ENCODE assay signal across 28 cellular contexts in the genomic region with DNA sequence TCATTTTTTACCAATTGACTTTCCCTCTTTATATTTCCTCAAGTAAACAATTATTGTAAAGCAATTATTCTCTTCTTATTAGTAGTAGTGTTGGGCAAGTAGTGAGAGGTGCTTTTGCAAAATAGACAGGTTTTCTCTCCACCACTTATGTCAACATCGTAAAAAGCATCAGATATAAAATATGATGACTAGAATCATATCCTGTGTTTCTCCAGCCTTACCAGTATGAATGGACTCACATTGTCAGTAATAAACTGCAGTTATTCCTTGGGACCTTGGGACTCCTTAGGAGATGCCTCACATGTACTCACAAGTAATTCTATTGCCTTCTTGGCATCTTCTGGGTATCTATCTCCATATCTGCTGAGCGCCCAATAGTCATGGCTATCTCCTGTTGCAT. TPM values are rescaled to one million over a fixed set of nuclear protein-coding genes. Genes with fewer than 3 reads are reported as not detected.
"Had no signal": no experiment of that assay in that cellular context is flagged by ENCODE, and none has a peak within 500 bp of the region (broad histone marks: within the 10 kb centered on the region; RNA-seq: fewer than 3 reads in every experiment).

No MANE protein-coding gene starts in this region.

- H3K4me1 ChIP-seq: stomach, suprapubic skin, testis, thyroid gland, tibial artery, tibial nerve, transverse colon, upper lobe of left lung, upper lobe of right lung, uterus, vagina had no signal

- ATAC-seq: stimulated activated memory B cell treated with anti-CD40 and anti-IgM and Interleukin-4, amounts not matched to agents 10 μg/mL and 1 μg/mL and 100 μg/mL, for 72 hours; stimulated activated naive B cell treated with anti-CD40 and anti-IgM and Interleukin-4, amounts not matched to agents 10 μg/mL and 1 μg/mL and 100 μg/mL, for 72 hours; stimulated activated naive CD8-positive, alpha-beta T cell treated with anti-CD3 and anti-CD28 coated beads, Interleukin-15, amount 100 ng/mL, for 72 hours; stimulated activated naive CD8-positive, alpha-beta T cell treated with anti-CD3 and anti-CD28 coated beads, Interleukin-15, Interleukin-2, amounts not matched to agents 100 U/mL and 50 U/mL, for 24 hours; upper lobe of right lung had no signal

- H3K36me3 ChIP-seq: stomach, suprapubic skin, thoracic aorta, thyroid gland, tibial artery, tibial nerve, transverse colon, upper lobe of left lung, upper lobe of right lung, uterus, vagina had no signal

- H3K4me3 ChIP-seq: stomach, suprapubic skin, testis, thoracic aorta, thyroid gland, tibial artery, tibial nerve, transverse colon, upper lobe of left lung, upper lobe of right lung, uterus, vagina had no signal

- DNase-seq: stimulated activated CD4-positive, alpha-beta T cell treated with anti-CD3 and anti-CD28 coated beads, Interleukin-2, amount 100 ng/mL, for 48 hours; stimulated activated CD4-positive, alpha-beta T cell treated with anti-CD3 and anti-CD28 coated beads, Interleukin-4, amount 100 ng/mL, for 1 hour; stimulated activated CD4-positive, alpha-beta T cell treated with anti-CD3 and anti-CD28 coated beads, Interleukin-4, amount 100 ng/mL, for 24 hours; stimulated activated CD4-positive, alpha-beta T cell treated with anti-CD3 and anti-CD28 coated beads, Interleukin-4, amount 100 ng/mL, for 4 hours; stimulated activated CD8-positive, alpha-beta memory T cell treated with anti-CD3 and anti-CD28 coated beads, Interleukin-4, amount 100 ng/mL, for 48 hours; stimulated activated naive B cell treated with anti-CD40 and anti-IgM and Interleukin-4, amounts not matched to agents 10 μg/mL and 1 μg/mL and 100 μg/mL, for 72 hours; stimulated activated naive CD4-positive, alpha-beta T cell; stimulated activated naive CD4-positive, alpha-beta T cell treated with Interleukin-2 at 50 U/mL for 16 hours; stimulated activated naive CD8-positive, alpha-beta T cell treated with anti-CD3 and anti-CD28 coated beads, Interleukin-15, amount 100 ng/mL, for 72 hours; stimulated activated naive CD8-positive, alpha-beta T cell treated with anti-CD3 and anti-CD28 coated beads, Interleukin-15, Interleukin-2, amounts not matched to agents 100 U/mL and 50 U/mL, for 24 hours; stomach; substantia nigra; testis; thyroid gland; tibial artery; transverse colon; trophoblast cell; upper lobe of left lung; upper lobe of right lung; uterus had no signal

- H3K27me3 ChIP-seq: stomach, suprapubic skin, testis, thyroid gland, tibial artery, tibial nerve, transverse colon, upper lobe of left lung, upper lobe of right lung, uterus, vagina had no signal

- H3K27ac ChIP-seq: stomach, suprapubic skin, testis, thoracic aorta, thyroid gland, tibial artery, tibial nerve, transverse colon, upper lobe of left lung, upper lobe of right lung, uterus, vagina had no signal

- H3K9me3 ChIP-seq: stomach, suprapubic skin, testis, thoracic aorta, thyroid gland, tibial artery, tibial nerve, transverse colon, upper lobe of left lung, upper lobe of right lung, uterus, vagina had no signal

- FAIRE-seq: urothelium cell line had no signal

RNA-seq across cellular contexts. Expression of a gene that starts 40.4 kb away (rescaled TPM):
- total RNA-seq: stomach, subcutaneous adipose tissue, suprapubic skin, thoracic aorta, thyroid gland, tibial nerve, transverse colon, upper lobe of left lung, upper lobe of right lung, urinary bladder, vagina had no signal
- polyA plus RNA-seq: stomach had no signal
